9 cellular contexts compared by ENCODE assay signal in genomic region chr10:21528452-21529235, GRCh38. TPM values are rescaled to one million over a fixed set of nuclear protein-coding genes. Genes with fewer than 3 reads are reported as not detected.
DNase-seq lines count a peak whose midpoint lies in the region; ATAC-seq, FAIRE-seq and TF ChIP-seq lines count a peak whose summit lies in the region.
"Had no signal": no experiment of that assay in that cellular context is flagged by ENCODE, and none has a peak within 500 bp of the region (broad histone marks: within the 10 kb centered on the region; RNA-seq: fewer than 3 reads in every experiment).

No MANE protein-coding gene starts in this region.

- H3K4me2 ChIP-seq in KMS-11: peak overlapping the region; percentile 89

- no peaks in the 10 kb centered on the region for H3K9me3 ChIP-seq in naive thymus-derived CD4-positive, alpha-beta T cell (ENCODE audit: control insufficient read depth in 2 of 3, low read length in 3 of 3)
- H3K9me3 ChIP-seq in small intestine (ENCODE audit: control insufficient read depth, low read depth): no peaks in the 10 kb centered on the region

- no peaks in the 10 kb centered on the region for H3K79me2 ChIP-seq in KMS-11 (ENCODE audit: insufficient read depth, low read depth)

- no peak for FAIRE-seq in small intestine (lab: Jason Lieb, UNC)

- intact Hi-C loops in CD14-positive monocyte (cut with micrococcal nuclease): no loop called here
- intact Hi-C loops in naive thymus-derived CD4-positive, alpha-beta T cell (cut with micrococcal nuclease): loop anchor here (5.0 to 10.0 kb wide), 3 partner anchors 726 to 1126 kb away; partner anchors contain the start of gene BMI1 (in 1 of the 2)

- peaks cover 44% of the 10 kb centered on the region for H3K4me1 ChIP-seq in KMS-11 (ENCODE audit: low read depth, poor library complexity, severe bottlenecking)
- H3K4me1 ChIP-seq in naive thymus-derived CD4-positive, alpha-beta T cell (ENCODE audit: control insufficient read depth in 2 of 2, insufficient read depth in 2 of 2, low read length in 2 of 2): peaks cover 13 to 24% of the 10 kb centered on the region in 2 donors
- no peaks in the 10 kb centered on the region for H3K4me1 ChIP-seq in small intestine (ENCODE audit: control insufficient read depth in 2 of 2, insufficient read depth in 1 of 2, low read depth in 1 of 2, low read length in 1 of 2)

- H3K27ac ChIP-seq in KMS-11 (no peak overlapping the region; the same call in 1 of the 2 replicates), small intestine (ENCODE audit: low read depth in 1 of 2, low read length in 1 of 2) (peak overlapping the region in 1 of 2 donors; percentile 31)
- no peak overlapping the region for H3K27ac ChIP-seq in naive thymus-derived CD4-positive, alpha-beta T cell (ENCODE audit: low read depth, low read length)

- no peaks in the 10 kb centered on the region for H4K20me1 ChIP-seq in KMS-11 (ENCODE audit: insufficient read depth)

- 71 to 79% (median 75%) methylated on average over 11 of the region's 11 CpGs for WGBS in small intestine, 3 donors

- H2AFZ ChIP-seq in KMS-11 (ENCODE audit: low read depth): no peak overlapping the region

- peak overlapping the region; percentile 26 to 90 for H3K4me3 Mint-ChIP-seq in CD14-positive monocyte
- peak overlapping the region; percentile 83 for H3K4me3 Mint-ChIP-seq in chondrocyte (ENCODE audit: unreplicated experiment)
- H3K4me3 Mint-ChIP-seq in naive thymus-derived CD4-positive, alpha-beta T cell: peak overlapping the region in 4 of 10 donors; percentile 9 to 88 (median 60)

- DNase-seq in CD14-positive monocyte (ENCODE audit: low spot score) (no peak), chondrocyte (ENCODE audit: low spot score) (no peak), HK-2 (ENCODE audit: unreplicated experiment) (no peak), small intestine (no peak)
- DNase-seq in naive thymus-derived CD4-positive, alpha-beta T cell: no peak

- H3K27ac Mint-ChIP-seq in CD14-positive monocyte (no peak overlapping the region), chondrocyte (ENCODE audit: unreplicated experiment) (peak overlapping the region; percentile 100)
- peak overlapping the region in 6 of 9 donors; percentile 32 to 97 (median 90) for H3K27ac Mint-ChIP-seq in naive thymus-derived CD4-positive, alpha-beta T cell

- TF ChIP-seq CTCF in CD14-positive monocyte (IDR thresholded peaks at IDR 0.05) (no peak), KMS-11 (conservative IDR thresholded peaks at IDR 0.05; ENCODE audit: low read depth, low read length) (no peak), chondrocyte (IDR thresholded peaks at IDR 0.05) (no peak)

- H3K9me3 Mint-ChIP-seq in CD14-positive monocyte (peaks cover 0 to 1% (median 0%) of the 10 kb centered on the region in 7 donors), chondrocyte (ENCODE audit: low read depth) (no peaks in the 10 kb centered on the region)
- no peaks in the 10 kb centered on the region for H3K9me3 Mint-ChIP-seq in naive thymus-derived CD4-positive, alpha-beta T cell

- CTCF ChIA-PET in naive thymus-derived CD4-positive, alpha-beta T cell (lab: Charles Lee): interaction anchor here (0.7 kb wide), 1 partner anchor 56 kb away, joined by 3 read pairs; no protein-coding TSS in a partner anchor

- H3K36me3 Mint-ChIP-seq in CD14-positive monocyte (no peaks in the 10 kb centered on the region), chondrocyte (ENCODE audit: low read depth) (no peaks in the 10 kb centered on the region)
- H3K36me3 Mint-ChIP-seq in naive thymus-derived CD4-positive, alpha-beta T cell: peaks cover 0 to 8% (median 0%) of the 10 kb centered on the region in 5 donors

- H3K4me1 Mint-ChIP-seq in CD14-positive monocyte: peaks cover 38% of the 10 kb centered on the region
- peaks cover 62% of the 10 kb centered on the region for H3K4me1 Mint-ChIP-seq in chondrocyte (ENCODE audit: low read depth)
- peaks cover 24 to 52% (median 44%) of the 10 kb centered on the region in 7 donors for H3K4me1 Mint-ChIP-seq in naive thymus-derived CD4-positive, alpha-beta T cell

- H3K27me3 Mint-ChIP-seq in CD14-positive monocyte (ENCODE audit: low read depth in 3 of 3): peaks cover 0 to 5% (median 0%) of the 10 kb centered on the region in 3 donors
- no peaks in the 10 kb centered on the region for H3K27me3 Mint-ChIP-seq in chondrocyte (ENCODE audit: low read depth)
- peaks cover 1 to 55% (median 12%) of the 10 kb centered on the region in 5 donors for H3K27me3 Mint-ChIP-seq in naive thymus-derived CD4-positive, alpha-beta T cell

- H3K27me3 ChIP-seq in KMS-11 (ENCODE audit: insufficient read depth, low read depth) (peaks cover 10% of the 10 kb centered on the region; the same call in 1 of the 2 replicates), small intestine (ENCODE audit: control insufficient read depth in 2 of 2, insufficient read depth in 2 of 2, low read length in 2 of 2) (no peaks in the 10 kb centered on the region)
- no peaks in the 10 kb centered on the region for H3K27me3 ChIP-seq in naive thymus-derived CD4-positive, alpha-beta T cell (ENCODE audit: control insufficient read depth in 2 of 2, insufficient read depth in 2 of 2, low read length in 2 of 2)

- ATAC-seq in naive thymus-derived CD4-positive, alpha-beta T cell: no peak
- ATAC-seq in GM19035 (IDR thresholded peaks at IDR 0.05; ENCODE audit: unreplicated experiment) (no peak), HG03135 (IDR thresholded peaks at IDR 0.05; ENCODE audit: unreplicated experiment) (no peak)

- H3K4me3 ChIP-seq in KMS-11 (IDR thresholded peaks at IDR 0.05; ENCODE audit: insufficient read depth, low read depth, low read length) (no peak overlapping the region), small intestine (ENCODE audit: low read depth in 1 of 2, low read length in 2 of 2) (no peak overlapping the region)
- H3K4me3 ChIP-seq in naive thymus-derived CD4-positive, alpha-beta T cell (ENCODE audit: low read length): no peak overlapping the region

- H3K36me3 ChIP-seq in KMS-11 (ENCODE audit: insufficient read depth) (no peaks in the 10 kb centered on the region), small intestine (ENCODE audit: control insufficient read depth in 2 of 2, insufficient read depth in 2 of 2, low read length in 2 of 2) (no peaks in the 10 kb centered on the region)
- no peaks in the 10 kb centered on the region for H3K36me3 ChIP-seq in naive thymus-derived CD4-positive, alpha-beta T cell (ENCODE audit: control insufficient read depth in 2 of 3, insufficient read depth in 3 of 3, low read length in 3 of 3)

- POLR2A ChIA-PET in naive thymus-derived CD4-positive, alpha-beta T cell (lab: Charles Lee): no interaction called here

- H3K9ac ChIP-seq in KMS-11: peak overlapping the region; percentile 78; the same call in 1 of the 2 replicates

RNA-seq across cellular contexts. Expression of gene SKIDA1, which starts 3.2 kb away (rescaled TPM):
- polyA plus RNA-seq in CD14-positive monocyte (under 1 TPM in 1 of 2 donors, not detected in 1; 0.04 TPM), small intestine (under 1 TPM in 1 of 3 donors, not detected in 2; 0.13 TPM)
- total RNA-seq in chondrocyte: 1.9 to 3.7 TPM (median 2.0 TPM) in 3 replicates
- under 1 TPM in 4 of 5 experiments, not detected in 1; 0.17 to 0.45 (median 0.28) TPM for total RNA-seq in naive thymus-derived CD4-positive, alpha-beta T cell
- polyA plus RNA-seq in naive thymus-derived CD4-positive, alpha-beta T cell: under 1 TPM in 1 of 2 donors, not detected in 1; 0.38 TPM
- total RNA-seq: mononuclear cell had no signal

RNA-seq across cellular contexts. Expression of gene MLLT10, which starts 5.4 kb away (rescaled TPM):
- polyA plus RNA-seq in CD14-positive monocyte (1 to 10 TPM; 4.9 to 7.5 TPM), small intestine (10 to 100 TPM in 2 of 3 donors, 1 to 10 TPM in 1; 8.9 to 15.2 (median 11.6) TPM)
- 35.4 to 39.0 TPM (median 37.5 TPM) in 3 replicates for total RNA-seq in chondrocyte
- 10 to 100 TPM; 50.0 to 74.2 (median 67.9) TPM for total RNA-seq in naive thymus-derived CD4-positive, alpha-beta T cell
- polyA plus RNA-seq in naive thymus-derived CD4-positive, alpha-beta T cell: 1 to 10 TPM; 6.0 to 8.8 TPM

Comparison
In these comparisons a context has a peak if more than half of its experiments do, and no peak if none do; other contexts are left out.
1. H3K27ac Mint-ChIP-seq: peak in chondrocyte (single experiment) and naive thymus-derived CD4-positive, alpha-beta T cell (6 of 9); none in CD14-positive monocyte (0 of 7).
2. intact Hi-C loops: an anchor here in naive thymus-derived CD4-positive, alpha-beta T cell (5.0 to 10.0 kb wide); none called in CD14-positive monocyte.